In genomic region chr1:50103615-50104081, GRCh38 we compare ENCODE assay signal across 34 cellular contexts. TPM values are rescaled to one million over a fixed set of nuclear protein-coding genes. Genes with fewer than 3 reads are reported as not detected.
A peak's percentile ranks its signal among the peaks of the same experiment; 100 is the strongest.
DNase-seq lines count a peak whose midpoint lies in the region; ATAC-seq and TF ChIP-seq lines count a peak whose summit lies in the region.
"Had no signal": no experiment of that assay in that cellular context is flagged by ENCODE, and none has a peak within 500 bp of the region (broad histone marks: within the 10 kb centered on the region; RNA-seq: fewer than 3 reads in every experiment).

No MANE protein-coding gene starts in this region.

- no peak overlapping the region for H3K4me2 ChIP-seq in smooth muscle cell
- H3K4me2 ChIP-seq: A549 had no signal

- no peaks in the 10 kb centered on the region for H3K36me3 ChIP-seq in smooth muscle cell (ENCODE audit: low read depth)
- H3K36me3 ChIP-seq: ascending aorta, cardiac muscle cell, HAP-1, MG63, right atrium auricular region, stomach, vagina had no signal

- no peaks in the 10 kb centered on the region for H3K27me3 ChIP-seq in smooth muscle cell (ENCODE audit: low read depth)
- H3K27me3 ChIP-seq: ascending aorta, cardiac muscle cell, right atrium auricular region, vagina had no signal

- H3K27ac Mint-ChIP-seq in brain, result peak overlapping the region; percentile 19 to 93 (median 68)
- H3K27ac Mint-ChIP-seq: activated CD8-positive, alpha-beta memory T cell treated with anti-CD3 and anti-CD28 coated beads, Interleukin-2, amount 10 ng/mL, durations not matched to agents 7 days and 5 days; CD4-positive, alpha-beta T cell; memory B cell; T-helper 17 cell had no signal

- no peaks in the 10 kb centered on the region for H3K36me3 Mint-ChIP-seq in brain
- H3K36me3 Mint-ChIP-seq: activated CD8-positive, alpha-beta memory T cell treated with anti-CD3 and anti-CD28 coated beads, Interleukin-2, amount 10 ng/mL, durations not matched to agents 7 days and 5 days; memory B cell had no signal

- H3K9me3 ChIP-seq in smooth muscle cell (replicated peaks; ENCODE audit: low read depth), result no peaks in the 10 kb centered on the region
- H3K9me3 ChIP-seq: A549, ascending aorta, HAP-1, MG63, right atrium auricular region, stomach, vagina had no signal

- 68% methylated on average over 7 of the region's 7 CpGs for WGBS in smooth muscle cell (ENCODE audit: low lambda C conversion rate)

- H3K4me1 ChIP-seq in smooth muscle cell (ENCODE audit: low read depth), result no peaks in the 10 kb centered on the region
- H3K4me1 ChIP-seq: A549, ascending aorta, HAP-1, parathyroid adenoma, right atrium auricular region, stomach, vagina had no signal

- TF ChIP-seq CTCF in brain (conservative IDR thresholded peaks at IDR 0.05) (no peak), smooth muscle cell (IDR thresholded peaks at IDR 0.05; ENCODE audit: borderline replicate concordance, insufficient read depth, poor library complexity, severe bottlenecking) (no peak)

- no peaks in the 10 kb centered on the region for H4K20me1 ChIP-seq in smooth muscle cell (ENCODE audit: low read depth)

- H3K9ac ChIP-seq in smooth muscle cell (ENCODE audit: low read depth), result no peak overlapping the region
- H3K9ac ChIP-seq: parathyroid adenoma had no signal

- H3K9me3 Mint-ChIP-seq in brain, result no peaks in the 10 kb centered on the region
- H3K9me3 Mint-ChIP-seq: activated T-cell treated with anti-CD3 and anti-CD28 coated beads, Interleukin-2, amount 50 U/mL, for 4 hours; CD4-positive, alpha-beta T cell; memory B cell had no signal

- ATAC-seq in activated CD4-positive, CD25-positive, alpha-beta regulatory T cell treated with anti-CD3 and anti-CD28 coated beads, Interleukin-2, amount 50 U/mL, for 24 hours, result no peak
- ATAC-seq: A549; activated CD8-positive, alpha-beta memory T cell treated with anti-CD3 and anti-CD28 coated beads, Interleukin-2, amount 10 ng/mL, durations not matched to agents 7 days and 5 days; activated T-cell treated with anti-CD3 and anti-CD28 coated beads, Interleukin-2, amount 50 U/mL, for 4 hours; left colon; PC-3; T-helper 17 cell had no signal

- no peak overlapping the region for H2AFZ ChIP-seq in smooth muscle cell (ENCODE audit: low read depth)
- H2AFZ ChIP-seq: parathyroid adenoma had no signal

- peak overlapping the region; percentile 8 to 79 (median 31) for H3K4me3 Mint-ChIP-seq in brain
- H3K4me3 Mint-ChIP-seq: activated CD8-positive, alpha-beta memory T cell treated with anti-CD3 and anti-CD28 coated beads, Interleukin-2, amount 10 ng/mL, durations not matched to agents 7 days and 5 days; activated T-cell treated with anti-CD3 and anti-CD28 coated beads, Interleukin-2, amount 50 U/mL, for 4 hours; CD4-positive, alpha-beta T cell; memory B cell; T-helper 17 cell had no signal

- H3K4me1 Mint-ChIP-seq in brain, result peaks cover 54% of the 10 kb centered on the region
- H3K4me1 Mint-ChIP-seq: activated CD8-positive, alpha-beta memory T cell treated with anti-CD3 and anti-CD28 coated beads, Interleukin-2, amount 10 ng/mL, durations not matched to agents 7 days and 5 days; memory B cell; T-helper 17 cell had no signal

- no peak overlapping the region for H3K27ac ChIP-seq in smooth muscle cell (ENCODE audit: low read depth)
- H3K27ac ChIP-seq: A549, ascending aorta, cardiac muscle cell, HL-60, parathyroid adenoma, right atrium auricular region, stomach, vagina had no signal

- no peaks in the 10 kb centered on the region for H3F3A ChIP-seq in smooth muscle cell (ENCODE audit: low read depth)

- H3K4me3 ChIP-seq in smooth muscle cell, result no peak overlapping the region
- H3K4me3 ChIP-seq: A549, ascending aorta, cardiac muscle cell, HAP-1, MG63, right atrium auricular region, stomach, vagina had no signal

- DNase-seq in NCI-H748 (lab: John Stamatoyannopoulos, UW; ENCODE audit: unreplicated experiment), result peak; percentile 56
- DNase-seq in NCI-H748 treated with DMSO at 0.1 percent for 48 hours (lab: John Stamatoyannopoulos, UW), result no peak
- peak; percentile 23 for DNase-seq in NCI-H345 treated with DMSO at 0.1 percent for 48 hours (lab: John Stamatoyannopoulos, UW; ENCODE audit: unreplicated experiment)
- DNase-seq in COR-L47 (lab: John Stamatoyannopoulos, UW), result no peak
- DNase-seq in GM03348 (ENCODE audit: low spot score), result no peak
- no peak for DNase-seq in smooth muscle cell (lab: John Stamatoyannopoulos, UW; ENCODE audit: unreplicated experiment)
- DNase-seq: activated CD4-positive, alpha-beta T cell treated with anti-CD3 and anti-CD28 coated beads, Interleukin-2, amount 50 U/mL, for 4 hours; activated CD8-positive, alpha-beta memory T cell treated with anti-CD3 and anti-CD28 coated beads, Interleukin-2, amount 10 ng/mL, durations not matched to agents 7 days and 5 days; activated gamma-delta T cell treated with Interleukin-2 at 50 U/mL for 16 hours; activated T-cell treated with anti-CD3 and anti-CD28 coated beads, Interleukin-2, amount 50 U/mL, for 4 hours; AML-193; CD4-positive, alpha-beta T cell; DMS53; KBM-7; left colon; MG63; NCI-H446; PC-3; small intestine; stimulated activated CD4-positive, alpha-beta T cell treated with anti-CD3 and anti-CD28 coated beads, Interleukin-1b, Interleukin-23, amount 100 ng/mL, for 48 hours; stomach; T-helper 17 cell had no signal

- H3K79me2 ChIP-seq in smooth muscle cell (ENCODE audit: low read depth), result no peaks in the 10 kb centered on the region
- H3K79me2 ChIP-seq: parathyroid adenoma had no signal

- no peaks in the 10 kb centered on the region for H3K27me3 Mint-ChIP-seq in brain

RNA-seq across cellular contexts. Expression of gene ELAVL4, which starts 5.1 kb away (rescaled TPM):
- polyA plus RNA-seq in brain (ENCODE audit: insufficient read depth, low read depth, low replicate concordance) (88.9 TPM), smooth muscle cell (not detected in 2 replicates)
- not detected in 2 replicates for total RNA-seq in smooth muscle cell
- total RNA-seq: activated CD8-positive, alpha-beta memory T cell treated with anti-CD3 and anti-CD28 coated beads, Interleukin-2, amount 10 ng/mL, durations not matched to agents 7 days and 5 days; activated T-cell treated with anti-CD3 and anti-CD28 coated beads, Interleukin-2, amount 50 U/mL, for 4 hours; ascending aorta; cardiac muscle cell; CD4-positive, alpha-beta T cell; glomerular endothelial cell; PC-3; T-helper 17 cell had no signal
- polyA plus RNA-seq: A549, cardiac muscle cell had no signal

Comparison
In these comparisons a context has a peak if more than half of its experiments do, and no peak if none do; other contexts are left out.
1. DNase-seq: peak in NCI-H748 (single experiment) and NCI-H345 treated with DMSO at 0.1 percent for 48 hours (single experiment); none in NCI-H748 treated with DMSO at 0.1 percent for 48 hours (single experiment), COR-L47 (single experiment), GM03348 (single experiment) and smooth muscle cell (single experiment).
2. RNA of gene ELAVL4, which starts 5.1 kb away (polyA plus RNA-seq): 88.9 TPM in brain (single experiment); not detected in smooth muscle cell; every median in the first group is over 10 times any median in the second.